1 cellular context compared by ENCODE assay signal in the genomic region with DNA sequence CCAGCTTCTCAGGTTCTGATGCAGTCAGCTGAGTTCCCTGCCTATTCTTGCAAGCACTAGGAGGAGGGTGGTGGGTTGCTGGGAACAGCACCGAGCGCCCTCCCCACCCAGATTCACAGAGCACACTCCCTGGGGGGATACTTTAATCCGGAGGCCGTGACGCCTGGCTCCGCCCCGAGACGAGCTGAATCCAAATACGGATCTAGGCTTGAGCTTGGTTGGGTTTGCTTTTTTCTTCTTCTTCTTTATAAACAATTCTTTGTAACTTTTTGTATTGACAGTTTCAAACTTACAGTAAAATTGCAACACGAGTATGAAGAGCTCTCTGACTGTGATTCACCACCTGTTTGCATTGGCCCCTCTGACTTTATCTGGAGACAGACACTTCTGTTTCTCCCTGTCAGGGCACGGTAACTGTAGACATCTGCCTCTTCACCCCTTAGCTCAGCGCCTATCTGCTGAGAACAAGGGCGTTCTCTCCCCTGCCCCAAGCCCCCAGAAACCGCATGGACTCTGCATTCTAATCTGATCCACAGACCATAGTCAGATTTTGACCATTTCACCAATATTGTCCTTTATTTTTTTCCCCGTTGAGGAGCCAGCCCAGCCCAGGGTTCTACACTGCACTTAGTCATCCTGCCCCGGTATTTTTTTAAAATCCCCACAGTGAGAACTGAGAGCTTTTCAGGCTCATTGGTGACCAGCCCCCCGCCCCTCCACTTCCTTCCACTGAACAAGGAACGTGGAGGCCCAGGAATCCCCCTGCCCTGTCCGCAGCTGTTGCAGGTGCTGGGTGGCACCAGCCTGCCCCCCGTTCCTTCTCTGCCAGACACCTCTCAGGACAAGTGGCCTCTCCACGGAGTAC.
TF ChIP-seq lines count a peak whose summit lies in the region.

No MANE protein-coding gene starts in this region.

TF ChIP-seq in HEK293, 187 proteins besides CTCF, POLR2A, EP300 and RAD21 (continued from another document):
- TF ChIP-seq ZBTB49 (tag by site-specific recombination; IDR thresholded peaks at IDR 0.05; ENCODE audit: low read depth): no peak
- no peak for TF ChIP-seq ZNF658 (tag by site-specific recombination; IDR thresholded peaks at IDR 0.05)
- no peak for TF ChIP-seq ZBTB21 (tag by site-specific recombination; IDR thresholded peaks at IDR 0.05)
- no peak for TF ChIP-seq ZNF600 (tag by site-specific recombination; IDR thresholded peaks at IDR 0.05)
- peak; percentile 39; the same call in 1 of the 2 replicates for TF ChIP-seq SCRT1 (tag by site-specific recombination; IDR thresholded peaks at IDR 0.05; ENCODE audit: borderline replicate concordance)
- TF ChIP-seq GLIS1 (tag by site-specific recombination; IDR thresholded peaks at IDR 0.05): 0 out of 2 replicates have a peak, but pooled peaks have one; percentile 8
- TF ChIP-seq KLF1 (tag by site-specific recombination; IDR thresholded peaks at IDR 0.05): no peak; the same call in none of the 2 replicates
- no peak for TF ChIP-seq SP2 (tag by site-specific recombination; IDR thresholded peaks at IDR 0.05)
- no peak for TF ChIP-seq EGR2 (tag by site-specific recombination; IDR thresholded peaks at IDR 0.05; ENCODE audit: low read depth)
- 0 out of 2 replicates have a peak, but pooled peaks have one; percentile 34 for TF ChIP-seq ZNF629 (tag by site-specific recombination; IDR thresholded peaks at IDR 0.05)
- peak; percentile 60 for TF ChIP-seq PATZ1 (tag by site-specific recombination; IDR thresholded peaks at IDR 0.05)
- no peak for TF ChIP-seq IKZF3 (tag by site-specific recombination; IDR thresholded peaks at IDR 0.05)
- peak; percentile 92 for TF ChIP-seq SCRT2 (tag by site-specific recombination; IDR thresholded peaks at IDR 0.05)
- no peak for TF ChIP-seq ZNF184 (tag by site-specific recombination; IDR thresholded peaks at IDR 0.05)
- peak; percentile 63 for TF ChIP-seq ZBTB20 (tag by site-specific recombination; IDR thresholded peaks at IDR 0.05)
- no peak for TF ChIP-seq WT1 (tag by site-specific recombination; IDR thresholded peaks at IDR 0.05)
- no peak for TF ChIP-seq YY1 (tag by site-specific recombination; IDR thresholded peaks at IDR 0.05)
- no peak for TF ChIP-seq ZNF514 (tag by site-specific recombination; IDR thresholded peaks at IDR 0.05)
- TF ChIP-seq ZNF571 (tag by site-specific recombination; IDR thresholded peaks at IDR 0.05): no peak
- no peak for TF ChIP-seq ZNF37A (tag by site-specific recombination; IDR thresholded peaks at IDR 0.05)
- no peak for TF ChIP-seq GLI2 (tag by site-specific recombination; IDR thresholded peaks at IDR 0.05; ENCODE audit: borderline replicate concordance, low read depth)
- no peak for TF ChIP-seq ZNF121 (tag by site-specific recombination; IDR thresholded peaks at IDR 0.05)
- TF ChIP-seq HOXD13 (CRISPR knock-in tag; IDR thresholded peaks at IDR 0.05; ENCODE audit: borderline replicate concordance): no peak
- TF ChIP-seq, protein P1, sequence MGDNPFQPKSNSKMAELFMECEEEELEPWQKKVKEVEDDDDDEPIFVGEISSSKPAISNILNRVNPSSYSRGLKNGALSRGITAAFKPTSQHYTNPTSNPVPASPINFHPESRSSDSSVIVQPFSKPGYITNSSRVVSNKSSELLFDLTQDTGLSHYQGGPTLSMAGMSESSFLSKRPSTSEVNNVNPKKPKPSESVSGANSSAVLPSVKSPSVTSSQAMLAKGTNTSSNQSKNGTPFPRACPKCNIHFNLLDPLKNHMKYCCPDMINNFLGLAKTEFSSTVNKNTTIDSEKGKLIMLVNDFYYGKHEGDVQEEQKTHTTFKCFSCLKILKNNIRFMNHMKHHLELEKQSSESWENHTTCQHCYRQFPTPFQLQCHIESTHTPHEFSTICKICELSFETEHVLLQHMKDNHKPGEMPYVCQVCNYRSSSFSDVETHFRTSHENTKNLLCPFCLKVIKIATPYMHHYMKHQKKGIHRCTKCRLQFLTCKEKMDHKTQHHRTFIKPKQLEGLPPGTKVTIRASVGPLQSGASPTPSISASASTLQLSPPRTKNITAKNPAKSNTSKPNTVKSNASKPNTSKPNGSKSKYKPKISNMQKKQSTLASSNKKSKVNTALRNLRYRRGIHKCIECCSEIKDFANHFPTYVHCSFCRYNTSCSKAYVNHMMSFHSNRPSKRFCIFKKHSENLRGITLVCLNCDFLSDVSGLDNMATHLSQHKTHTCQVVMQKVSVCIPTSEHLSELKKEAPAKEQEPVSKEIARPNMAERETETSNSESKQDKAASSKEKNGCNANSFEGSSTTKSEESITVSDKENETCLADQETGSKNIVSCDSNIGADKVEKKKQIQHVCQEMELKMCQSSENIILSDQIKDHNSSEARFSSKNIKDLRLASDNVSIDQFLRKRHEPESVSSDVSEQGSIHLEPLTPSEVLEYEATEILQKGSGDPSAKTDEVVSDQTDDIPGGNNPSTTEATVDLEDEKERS (tag by site-specific recombination; IDR thresholded peaks at IDR 0.05): no peak
- TF ChIP-seq ZNF561 (tag by site-specific recombination; IDR thresholded peaks at IDR 0.05; ENCODE audit: borderline replicate concordance): no peak
- TF ChIP-seq ZNF768 (tag by site-specific recombination; IDR thresholded peaks at IDR 0.05): no peak
- no peak for TF ChIP-seq ZNF677 (tag by site-specific recombination; IDR thresholded peaks at IDR 0.05)
- no peak for TF ChIP-seq ZNF138 (tag by site-specific recombination; IDR thresholded peaks at IDR 0.05; ENCODE audit: borderline replicate concordance)
- TF ChIP-seq, protein P2, sequence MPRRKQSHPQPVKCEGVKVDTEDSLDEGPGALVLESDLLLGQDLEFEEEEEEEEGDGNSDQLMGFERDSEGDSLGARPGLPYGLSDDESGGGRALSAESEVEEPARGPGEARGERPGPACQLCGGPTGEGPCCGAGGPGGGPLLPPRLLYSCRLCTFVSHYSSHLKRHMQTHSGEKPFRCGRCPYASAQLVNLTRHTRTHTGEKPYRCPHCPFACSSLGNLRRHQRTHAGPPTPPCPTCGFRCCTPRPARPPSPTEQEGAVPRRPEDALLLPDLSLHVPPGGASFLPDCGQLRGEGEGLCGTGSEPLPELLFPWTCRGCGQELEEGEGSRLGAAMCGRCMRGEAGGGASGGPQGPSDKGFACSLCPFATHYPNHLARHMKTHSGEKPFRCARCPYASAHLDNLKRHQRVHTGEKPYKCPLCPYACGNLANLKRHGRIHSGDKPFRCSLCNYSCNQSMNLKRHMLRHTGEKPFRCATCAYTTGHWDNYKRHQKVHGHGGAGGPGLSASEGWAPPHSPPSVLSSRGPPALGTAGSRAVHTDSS (tag by site-specific recombination; IDR thresholded peaks at IDR 0.05): no peak
- no peak for TF ChIP-seq ZNF324 (tag by site-specific recombination; IDR thresholded peaks at IDR 0.05)
- peak; percentile 47; the same call in 1 of the 2 replicates for TF ChIP-seq ZNF335 (tag by site-specific recombination; conservative IDR thresholded peaks at IDR 0.05)
- TF ChIP-seq, protein P3, sequence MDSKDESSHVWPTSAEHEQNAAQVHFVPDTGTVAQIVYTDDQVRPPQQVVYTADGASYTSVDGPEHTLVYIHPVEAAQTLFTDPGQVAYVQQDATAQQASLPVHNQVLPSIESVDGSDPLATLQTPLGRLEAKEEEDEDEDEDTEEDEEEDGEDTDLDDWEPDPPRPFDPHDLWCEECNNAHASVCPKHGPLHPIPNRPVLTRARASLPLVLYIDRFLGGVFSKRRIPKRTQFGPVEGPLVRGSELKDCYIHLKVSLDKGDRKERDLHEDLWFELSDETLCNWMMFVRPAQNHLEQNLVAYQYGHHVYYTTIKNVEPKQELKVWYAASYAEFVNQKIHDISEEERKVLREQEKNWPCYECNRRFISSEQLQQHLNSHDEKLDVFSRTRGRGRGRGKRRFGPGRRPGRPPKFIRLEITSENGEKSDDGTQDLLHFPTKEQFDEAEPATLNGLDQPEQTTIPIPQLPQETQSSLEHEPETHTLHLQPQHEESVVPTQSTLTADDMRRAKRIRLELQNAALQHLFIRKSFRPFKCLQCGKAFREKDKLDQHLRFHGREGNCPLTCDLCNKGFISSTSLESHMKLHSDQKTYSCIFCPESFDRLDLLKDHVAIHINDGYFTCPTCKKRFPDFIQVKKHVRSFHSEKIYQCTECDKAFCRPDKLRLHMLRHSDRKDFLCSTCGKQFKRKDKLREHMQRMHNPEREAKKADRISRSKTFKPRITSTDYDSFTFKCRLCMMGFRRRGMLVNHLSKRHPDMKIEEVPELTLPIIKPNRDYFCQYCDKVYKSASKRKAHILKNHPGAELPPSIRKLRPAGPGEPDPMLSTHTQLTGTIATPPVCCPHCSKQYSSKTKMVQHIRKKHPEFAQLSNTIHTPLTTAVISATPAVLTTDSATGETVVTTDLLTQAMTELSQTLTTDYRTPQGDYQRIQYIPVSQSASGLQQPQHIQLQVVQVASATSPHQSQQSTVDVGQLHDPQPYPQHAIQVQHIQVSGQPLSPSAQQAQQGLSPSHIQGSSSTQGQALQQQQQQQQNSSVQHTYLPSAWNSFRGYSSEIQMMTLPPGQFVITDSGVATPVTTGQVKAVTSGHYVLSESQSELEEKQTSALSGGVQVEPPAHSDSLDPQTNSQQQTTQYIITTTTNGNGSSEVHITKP (tag by site-specific recombination; IDR thresholded peaks at IDR 0.05): peak; percentile 38; the same call in 1 of the 2 replicates
- no peak for TF ChIP-seq ZBTB48 (tag by site-specific recombination; IDR thresholded peaks at IDR 0.05)
- no peak for TF ChIP-seq PRDM6 (tag by site-specific recombination; IDR thresholded peaks at IDR 0.05)
- TF ChIP-seq ZNF777 (tag by site-specific recombination; IDR thresholded peaks at IDR 0.05; ENCODE audit: borderline replicate concordance): no peak
- peak; percentile 52; the same call in 1 of the 2 replicates for TF ChIP-seq ZBTB17 (tag by site-specific recombination; IDR thresholded peaks at IDR 0.05)
- no peak for TF ChIP-seq ZNF626 (tag by site-specific recombination; IDR thresholded peaks at IDR 0.05)
